ENCODE assay signal across 10 cellular contexts in genomic region chr16:74449470-74449869, GRCh38. TPM values are rescaled to one million over a fixed set of nuclear protein-coding genes. Genes with fewer than 3 reads are reported as not detected.
DNase-seq lines count a peak whose midpoint lies in the region; ATAC-seq and TF ChIP-seq lines count a peak whose summit lies in the region.
"Had no signal": no experiment of that assay in that cellular context is flagged by ENCODE, and none has a peak within 500 bp of the region (broad histone marks: within the 10 kb centered on the region; RNA-seq: fewer than 3 reads in every experiment).

No MANE protein-coding gene starts in this region.

- CTCF ChIA-PET in T-cell (lab: Charles Lee): no interaction called here

- no peak overlapping the region for H3K27ac ChIP-seq in mesendoderm (ENCODE audit: low read depth, low read length)

- no peak overlapping the region for H3K56ac ChIP-seq in mesendoderm (ENCODE audit: low read length)

- WGBS in mesendoderm (ENCODE audit: extremely low coverage, insufficient coverage, low lambda C conversion rate): no CpG with 5 or more reads among the region's 5 CpGs

- TF ChIP-seq CTCF in choroid plexus epithelial cell (conservative IDR thresholded peaks at IDR 0.05; ENCODE audit: low read depth, low read length) (peak; percentile 40), type B pancreatic cell (conservative IDR thresholded peaks at IDR 0.05) (no peak)

- no peak overlapping the region for H3K4ac ChIP-seq in mesendoderm (ENCODE audit: low read depth, low read length)

- H4K5ac ChIP-seq in mesendoderm (ENCODE audit: low read length): no peak overlapping the region

- peaks cover 8% of the 10 kb centered on the region for H3K36me3 ChIP-seq in mesendoderm (ENCODE audit: control insufficient read depth, insufficient read depth, low read length)

- no peaks in the 10 kb centered on the region for H3K27me3 ChIP-seq in mesendoderm (ENCODE audit: insufficient read depth, low read length, poor library complexity)

- ATAC-seq in naive thymus-derived CD8-positive, alpha-beta T cell: no peak
- ATAC-seq in T-cell (replicated peaks in 1 of 4) (no peak), GM18873 (IDR thresholded peaks at IDR 0.05; ENCODE audit: low FRiP score, unreplicated experiment) (no peak)

- H2AK5ac ChIP-seq in mesendoderm (ENCODE audit: low read length): no peak overlapping the region

- H3K4me2 ChIP-seq in mesendoderm (ENCODE audit: low read length): no peak overlapping the region

- no peak overlapping the region for H4K8ac ChIP-seq in mesendoderm (ENCODE audit: low read depth, low read length)

- no peak overlapping the region for H3K9ac ChIP-seq in mesendoderm (ENCODE audit: low read length)

- H3K27me3 Mint-ChIP-seq in type B pancreatic cell (no peaks in the 10 kb centered on the region), T-cell (no peaks in the 10 kb centered on the region)
- no peaks in the 10 kb centered on the region for H3K27me3 Mint-ChIP-seq in naive thymus-derived CD8-positive, alpha-beta T cell
- H3K27me3 Mint-ChIP-seq: activated naive CD4-positive, alpha-beta T cell treated with anti-CD3 and anti-CD28 coated beads, Interleukin-2, amount 50 U/mL, for 24 hours had no signal

- no peak overlapping the region for H3K18ac ChIP-seq in mesendoderm (ENCODE audit: low read length)

- H2BK15ac ChIP-seq in mesendoderm (replicated peaks; ENCODE audit: low read depth): no peak overlapping the region

- H3K4me3 ChIP-seq in choroid plexus epithelial cell (ENCODE audit: low read depth, low read length) (no peak overlapping the region), mesendoderm (ENCODE audit: low read length) (no peak overlapping the region)

- H3K4me1 ChIP-seq in mesendoderm (ENCODE audit: control insufficient read depth, low read depth, low read length): no peaks in the 10 kb centered on the region

- peaks cover 32% of the 10 kb centered on the region for H3K36me3 Mint-ChIP-seq in type B pancreatic cell
- peaks cover 3 to 68% (median 12%) of the 10 kb centered on the region in 3 donors for H3K36me3 Mint-ChIP-seq in naive thymus-derived CD8-positive, alpha-beta T cell
- peaks cover 34% of the 10 kb centered on the region for H3K36me3 Mint-ChIP-seq in T-cell

- H3K27ac Mint-ChIP-seq in type B pancreatic cell (peak overlapping the region; percentile 58), T-cell (peak overlapping the region in 1 of 2 donors; percentile 6)
- peak overlapping the region in 4 of 10 donors; percentile 22 to 41 (median 30) for H3K27ac Mint-ChIP-seq in naive thymus-derived CD8-positive, alpha-beta T cell
- H3K27ac Mint-ChIP-seq: activated naive CD4-positive, alpha-beta T cell treated with anti-CD3 and anti-CD28 coated beads, Interleukin-2, amount 50 U/mL, for 24 hours had no signal

- H3K23ac ChIP-seq in mesendoderm (ENCODE audit: low read length): no peak overlapping the region

- H2BK5ac ChIP-seq in mesendoderm (ENCODE audit: low read length): no peak overlapping the region

- no peak overlapping the region for H2BK120ac ChIP-seq in mesendoderm (ENCODE audit: low read depth, low read length)

- no peaks in the 10 kb centered on the region for H3K79me2 ChIP-seq in mesendoderm (ENCODE audit: control insufficient read depth, insufficient read depth, low read length)

- no peak overlapping the region for H3K4me3 Mint-ChIP-seq in type B pancreatic cell
- no peak overlapping the region for H3K4me3 Mint-ChIP-seq in naive thymus-derived CD8-positive, alpha-beta T cell
- H3K4me3 Mint-ChIP-seq in T-cell: no peak overlapping the region
- H3K4me3 Mint-ChIP-seq: activated naive CD4-positive, alpha-beta T cell treated with anti-CD3 and anti-CD28 coated beads, Interleukin-2, amount 50 U/mL, for 24 hours had no signal

- DNase-seq in M059J (ENCODE audit: low read depth) (peak; percentile 85), choroid plexus epithelial cell (ENCODE audit: low read depth) (peak; percentile 42), mesendoderm (peak; percentile 23), type B pancreatic cell (ENCODE audit: extremely low spot score, unreplicated experiment) (no peak), T-cell (no peak)
- no peak for DNase-seq in naive thymus-derived CD8-positive, alpha-beta T cell
- DNase-seq: SIG-M5; stimulated activated CD8-positive, alpha-beta memory T cell treated with anti-CD3 and anti-CD28 coated beads, Interleukin-4, amount 100 ng/mL, for 48 hours had no signal

- POLR2A ChIA-PET in naive thymus-derived CD8-positive, alpha-beta T cell (lab: Charles Lee): no interaction called here
- POLR2A ChIA-PET in T-cell (lab: Charles Lee): no interaction called here

- no peaks in the 10 kb centered on the region for H3K79me1 ChIP-seq in mesendoderm (ENCODE audit: low read length)

- H3K9me3 Mint-ChIP-seq in type B pancreatic cell: no peaks in the 10 kb centered on the region
- no peaks in the 10 kb centered on the region for H3K9me3 Mint-ChIP-seq in naive thymus-derived CD8-positive, alpha-beta T cell
- no peaks in the 10 kb centered on the region for H3K9me3 Mint-ChIP-seq in T-cell
- H3K9me3 Mint-ChIP-seq: activated naive CD4-positive, alpha-beta T cell treated with anti-CD3 and anti-CD28 coated beads, Interleukin-2, amount 50 U/mL, for 24 hours had no signal

- H3K4me1 Mint-ChIP-seq in type B pancreatic cell (ENCODE audit: unreplicated experiment) (no peaks in the 10 kb centered on the region), T-cell (no peaks in the 10 kb centered on the region)
- peaks cover 0 to 5% (median 2%) of the 10 kb centered on the region in 4 donors for H3K4me1 Mint-ChIP-seq in naive thymus-derived CD8-positive, alpha-beta T cell
- H3K4me1 Mint-ChIP-seq: activated naive CD4-positive, alpha-beta T cell treated with anti-CD3 and anti-CD28 coated beads, Interleukin-2, amount 50 U/mL, for 24 hours had no signal

RNA-seq across cellular contexts. Expression of gene CLEC18B, which starts 28.2 kb away (rescaled TPM):
- total RNA-seq in M059J (2014; rRNA removed; shearing (Covaris generic)): 0.44 TPM in 1 of 2 replicates, not detected in the other
- 0.01 TPM for polyA plus RNA-seq in mesendoderm (2013, experiment 1 of 2)
- polyA plus RNA-seq in mesendoderm (2013, experiment 2 of 2): 0.06 TPM
- total RNA-seq in type B pancreatic cell (ENCODE audit: low replicate concordance) (0.69 and 8.2 TPM in 2 replicates), T-cell (1 to 10 TPM in 4 of 5 donors, under 1 TPM in 1; 0.79 to 6.2 (median 3.4) TPM)
- total RNA-seq in naive thymus-derived CD8-positive, alpha-beta T cell: 1 to 10 TPM; 4.2 TPM
- polyA plus RNA-seq in naive thymus-derived CD8-positive, alpha-beta T cell: not detected

Comparison
In these comparisons a context has a peak if more than half of its experiments do, and no peak if none do; other contexts are left out.
1. DNase-seq: peak in M059J (single experiment), choroid plexus epithelial cell (single experiment) and mesendoderm (single experiment); none in type B pancreatic cell (single experiment), naive thymus-derived CD8-positive, alpha-beta T cell (0 of 10) and T-cell (0 of 34).